ENCODE assay signal across 12 cellular contexts in the genomic region with DNA sequence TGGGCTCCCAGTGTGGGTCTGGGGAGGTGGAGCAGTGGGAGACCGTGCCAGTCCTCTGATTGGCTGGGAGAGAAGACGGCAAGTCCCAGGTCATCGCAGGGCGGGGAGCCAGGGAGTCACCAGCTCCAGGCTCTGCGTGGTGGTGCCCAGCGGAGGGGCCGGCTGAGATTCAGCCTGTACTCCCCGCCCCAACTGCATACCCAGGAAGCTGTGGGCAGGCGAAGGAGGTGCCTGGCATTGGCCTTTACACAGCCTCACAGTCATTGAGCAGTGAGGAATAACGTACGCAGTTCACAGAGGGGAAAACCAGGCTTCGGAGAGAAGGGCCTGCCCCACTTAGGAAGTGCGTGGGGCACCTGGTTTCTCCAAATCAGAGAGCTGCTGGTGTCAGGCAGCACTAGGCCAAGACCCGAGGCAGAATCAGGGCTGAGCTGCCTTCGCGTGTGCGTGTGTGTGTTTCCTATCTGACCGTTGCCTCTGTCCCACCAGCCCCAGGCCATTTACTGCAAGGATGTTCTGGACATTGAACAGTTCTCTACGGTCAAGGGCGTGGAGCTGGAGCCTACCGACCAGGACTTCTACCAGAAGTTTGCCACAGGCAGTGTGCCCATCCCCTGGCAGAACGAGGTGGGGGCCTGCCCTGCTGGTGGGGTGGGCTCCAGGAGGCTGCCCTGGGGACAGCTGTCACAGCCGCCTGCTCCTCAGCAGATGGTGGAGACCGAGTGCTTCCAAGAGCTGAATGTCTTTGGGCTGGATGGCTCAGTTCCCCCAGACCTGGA. TPM values are rescaled to one million over a fixed set of nuclear protein-coding genes. Genes with fewer than 3 reads are reported as not detected.
DNase-seq lines count a peak whose midpoint lies in the region; ATAC-seq and TF ChIP-seq lines count a peak whose summit lies in the region.
"Had no signal": no experiment of that assay in that cellular context is flagged by ENCODE, and none has a peak within 500 bp of the region (broad histone marks: within the 10 kb centered on the region; RNA-seq: fewer than 3 reads in every experiment).

No MANE protein-coding gene starts in this region.

- peaks cover 46% of the 10 kb centered on the region for H3K36me3 ChIP-seq in suprapubic skin

- peak; percentile 79 for DNase-seq in T-helper 22 cell (ENCODE audit: low read depth)
- no peak for DNase-seq in suprapubic skin (ENCODE audit: low spot score in 2 of 2)
- no peak for DNase-seq in AG08396 (ENCODE audit: low spot score)
- DNase-seq: NCI-H1092 treated with DMSO at 0.1 percent for 48 hours, NCI-H748 treated with DMSO at 0.1 percent for 48 hours, stomach had no signal

- H3K4me3 ChIP-seq in skin epidermis: no peak overlapping the region
- no peak overlapping the region for H3K4me3 ChIP-seq in suprapubic skin
- H3K4me3 ChIP-seq: stomach had no signal

- TF ChIP-seq CTCF in suprapubic skin (IDR thresholded peaks at IDR 0.05): no peak

- peak overlapping the region; percentile 23 for H3K4me3 Mint-ChIP-seq in activated naive CD8-positive, alpha-beta T cell

- H3K27me3 Mint-ChIP-seq in activated naive CD8-positive, alpha-beta T cell: no peaks in the 10 kb centered on the region

- H3K9me3 ChIP-seq in suprapubic skin: no peaks in the 10 kb centered on the region
- H3K9me3 ChIP-seq: stomach had no signal

- peaks cover 58% of the 10 kb centered on the region for H3K4me1 Mint-ChIP-seq in activated naive CD8-positive, alpha-beta T cell (ENCODE audit: low read depth)

- H3K9me3 Mint-ChIP-seq in activated naive CD8-positive, alpha-beta T cell (ENCODE audit: low read depth): no peaks in the 10 kb centered on the region

- TF ChIP-seq EP300 in suprapubic skin (IDR thresholded peaks at IDR 0.05): no peak

- H3K27ac ChIP-seq in skin epidermis (peak overlapping the region in 12 of 21 experiments; percentile 13 to 73 (median 30)), suprapubic skin (no peak overlapping the region)
- H3K27ac ChIP-seq: stomach had no signal

- peaks cover 17% of the 10 kb centered on the region for H3K4me1 ChIP-seq in suprapubic skin

- H3K36me3 Mint-ChIP-seq in activated naive CD8-positive, alpha-beta T cell: peaks cover 14% of the 10 kb centered on the region

- ATAC-seq in HG02610 (IDR thresholded peaks at IDR 0.05; ENCODE audit: unreplicated experiment): no peak
- no peak for ATAC-seq in GM19324 (IDR thresholded peaks at IDR 0.05; ENCODE audit: low FRiP score, unreplicated experiment)

- H3K27me3 ChIP-seq in suprapubic skin: no peaks in the 10 kb centered on the region
- H3K27me3 ChIP-seq: stomach had no signal

- 54% methylated on average over 7 of the region's 24 CpGs for WGBS in suprapubic skin

- TF ChIP-seq POLR2A in GM15510 (IDR thresholded peaks at IDR 0.05; ENCODE audit: borderline replicate concordance, extremely low read depth, insufficient read length) (peak; percentile 25), suprapubic skin (IDR thresholded peaks at IDR 0.05) (no peak)

- H3K27ac Mint-ChIP-seq in activated naive CD8-positive, alpha-beta T cell: peak overlapping the region; percentile 83

RNA-seq across cellular contexts. Expression of gene PRR7, which starts 6.2 kb away (rescaled TPM):
- total RNA-seq in suprapubic skin: 1 to 10 TPM; 5.7 to 9.8 (median 7.8) TPM

RNA-seq across cellular contexts. Expression of gene GRK6, which starts 13.9 kb away (rescaled TPM):
- 10 to 100 TPM; 29.1 to 62.2 (median 37.1) TPM for total RNA-seq in suprapubic skin

RNA-seq across cellular contexts. Expression of gene F12, which starts 31.0 kb away (rescaled TPM):
- total RNA-seq in suprapubic skin: 10 to 100 TPM in 1 of 4 donors, 1 to 10 TPM in 3; 2.3 to 18.4 (median 7.1) TPM

RNA-seq across cellular contexts. Expression of gene DBN1, which starts 33.0 kb away (rescaled TPM):
- total RNA-seq in suprapubic skin: 10 to 100 TPM; 13.1 to 43.4 (median 25.3) TPM

RNA-seq across cellular contexts. Expression of gene PFN3, which starts 39.9 kb away (rescaled TPM):
- not detected for total RNA-seq in suprapubic skin
- total RNA-seq: SK-MEL-5, stomach had no signal
